10 cellular contexts compared by ENCODE assay signal in the genomic region with DNA sequence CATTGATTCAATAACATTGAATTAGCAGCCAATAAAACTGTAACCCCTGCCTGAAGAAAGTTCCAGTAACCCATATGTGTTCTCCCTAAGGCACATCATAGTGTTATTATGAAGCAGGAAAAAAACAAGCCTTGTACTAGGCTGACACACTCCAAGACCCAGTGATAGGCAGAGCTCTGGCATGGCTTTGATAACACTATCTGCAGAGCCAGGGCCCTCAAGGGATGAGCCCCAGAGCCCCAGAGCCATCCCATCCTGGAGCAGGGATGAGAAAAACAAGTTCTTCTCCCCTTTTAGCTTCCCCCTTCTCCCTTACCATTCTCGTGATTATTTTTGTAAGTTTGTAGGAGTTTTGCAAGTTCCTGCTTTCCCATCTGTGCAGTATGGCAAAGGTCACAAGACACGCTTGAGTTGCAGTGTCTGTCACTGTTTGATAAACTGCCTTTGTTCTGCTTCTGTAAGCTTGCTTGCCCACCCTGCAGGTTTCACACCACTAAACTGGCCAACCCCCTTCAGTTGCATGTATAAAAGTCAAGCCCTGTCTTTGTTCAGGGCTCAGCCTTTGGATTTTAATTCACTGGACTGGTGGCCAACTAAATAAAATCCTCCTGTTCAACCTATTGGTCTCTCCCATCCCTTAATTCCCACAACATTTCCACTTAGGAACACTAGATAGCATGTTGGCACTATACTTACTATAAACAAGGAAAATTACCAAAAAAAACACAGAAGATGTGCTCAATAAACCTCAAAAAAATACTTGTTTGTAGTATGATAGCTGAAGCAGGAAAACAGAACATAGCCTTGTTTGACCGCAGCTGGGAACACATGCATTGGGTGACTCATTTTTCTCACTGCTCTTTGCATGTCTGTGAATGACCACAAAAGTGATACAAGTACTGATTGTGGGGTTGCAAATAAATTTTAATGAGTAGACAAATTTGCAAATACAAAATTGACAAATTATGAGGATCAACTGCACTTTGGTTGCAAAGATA. TPM values are rescaled to one million over a fixed set of nuclear protein-coding genes. Genes with fewer than 3 reads are reported as not detected.
DNase-seq lines count a peak whose midpoint lies in the region; ATAC-seq and TF ChIP-seq lines count a peak whose summit lies in the region.
"Had no signal": no experiment of that assay in that cellular context is flagged by ENCODE, and none has a peak within 500 bp of the region (broad histone marks: within the 10 kb centered on the region; RNA-seq: fewer than 3 reads in every experiment).

No MANE protein-coding gene starts in this region.

- peak overlapping the region; percentile 59 for H3K27ac Mint-ChIP-seq in chondrocyte (ENCODE audit: unreplicated experiment)

- TF ChIP-seq CTCF in AG09319 (IDR thresholded peaks at IDR 0.05; ENCODE audit: low read depth, low read length) (no peak), chondrocyte (IDR thresholded peaks at IDR 0.05) (no peak)

- H3K4me1 Mint-ChIP-seq in chondrocyte (ENCODE audit: low read depth), result peaks cover 18% of the 10 kb centered on the region

- ATAC-seq in GM21381 (IDR thresholded peaks at IDR 0.05; ENCODE audit: unreplicated experiment) (peak; percentile 42), HG02938 (IDR thresholded peaks at IDR 0.05; ENCODE audit: unreplicated experiment) (no peak)

- no peak overlapping the region for H3K4me3 Mint-ChIP-seq in chondrocyte (ENCODE audit: unreplicated experiment)

- peaks cover 2% of the 10 kb centered on the region for H3K36me3 Mint-ChIP-seq in chondrocyte (ENCODE audit: low read depth)

- peaks cover 10% of the 10 kb centered on the region for H3K9me3 Mint-ChIP-seq in chondrocyte (ENCODE audit: low read depth)

- peak; percentile 38 for DNase-seq in AG09319 (ENCODE audit: extremely low read depth, low read depth)
- DNase-seq in LHCN-M2 (ENCODE audit: low read depth), result peak; percentile 69
- DNase-seq in chondrocyte (ENCODE audit: low spot score), result no peak
- no peak for DNase-seq in NCI-H510A treated with DMSO at 0.1 percent for 48 hours (lab: John Stamatoyannopoulos, UW)
- no peak for DNase-seq in SHP77 (lab: John Stamatoyannopoulos, UW)
- DNase-seq in cortex of kidney (lab: John Stamatoyannopoulos, UW), result no peak
- DNase-seq: effector CD8-positive, alpha-beta T cell had no signal

- H3K27me3 Mint-ChIP-seq in chondrocyte (ENCODE audit: low read depth), result peaks cover 5% of the 10 kb centered on the region

RNA-seq across cellular contexts. Expression of gene GUCY1A2, which starts 22.5 kb away (rescaled TPM):
- total RNA-seq in LHCN-M2 (2014; rRNA removed), result not detected in 2 replicates
- polyA plus RNA-seq in LHCN-M2 (2012), result not detected
- total RNA-seq in chondrocyte, result 0.80 to 17.4 TPM (median 17.4 TPM) in 3 replicates
- total RNA-seq: activated CD8-positive, alpha-beta memory T cell treated with anti-CD3 and anti-CD28 coated beads for 36 hours had no signal

Comparison
In these comparisons a context has a peak if more than half of its experiments do, and no peak if none do; other contexts are left out.
1. DNase-seq: peak in AG09319 (single experiment) and LHCN-M2 (single experiment); none in chondrocyte (single experiment), NCI-H510A treated with DMSO at 0.1 percent for 48 hours (single experiment), SHP77 (0 of 2) and cortex of kidney (single experiment).